Comparison of ENCODE assay signal across 11 cellular contexts in the genomic region with DNA sequence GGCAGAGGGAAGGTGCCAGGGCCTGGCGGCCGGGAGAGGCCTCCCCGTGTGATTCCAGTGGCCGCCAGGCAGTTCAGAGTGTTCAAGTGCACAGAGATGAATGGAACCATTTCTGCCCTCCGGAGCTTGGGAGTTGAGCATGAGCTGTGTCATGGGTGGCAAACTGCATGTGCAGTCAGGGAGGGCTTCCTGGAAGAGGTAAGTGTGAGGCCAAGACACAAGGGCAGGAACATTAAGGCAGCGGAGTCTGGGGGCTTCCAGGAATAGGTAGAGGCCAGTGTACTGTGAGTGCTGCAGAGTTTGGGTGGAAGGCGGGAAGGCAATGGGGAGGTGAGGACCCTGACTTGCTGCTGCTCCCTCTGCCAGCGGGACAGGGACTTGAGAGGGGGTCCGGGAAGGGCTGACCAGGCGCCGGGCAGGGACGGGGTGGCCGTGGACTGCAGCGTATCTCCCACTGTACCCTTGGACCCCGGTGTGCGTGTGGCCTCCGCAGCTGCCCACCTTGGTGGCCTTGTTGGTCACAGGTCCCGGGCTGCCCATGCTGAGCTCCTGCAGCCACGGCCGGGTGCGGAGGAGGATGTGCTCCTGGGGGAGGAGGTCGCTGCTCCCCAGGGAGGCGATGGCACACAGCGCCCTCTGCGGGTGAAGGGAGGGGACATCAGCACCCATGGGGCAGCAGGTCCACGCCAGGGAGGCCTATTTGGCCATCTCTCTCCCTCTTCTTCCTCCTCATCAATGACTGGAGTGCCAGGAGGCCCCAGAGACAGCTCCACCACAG. TPM values are rescaled to one million over a fixed set of nuclear protein-coding genes. Genes with fewer than 3 reads are reported as not detected.
A peak's percentile ranks its signal among the peaks of the same experiment; 100 is the strongest.
DNase-seq lines count a peak whose midpoint lies in the region; ATAC-seq, FAIRE-seq and TF ChIP-seq lines count a peak whose summit lies in the region.
"Had no signal": no experiment of that assay in that cellular context is flagged by ENCODE, and none has a peak within 500 bp of the region (broad histone marks: within the 10 kb centered on the region; RNA-seq: fewer than 3 reads in every experiment).

No MANE protein-coding gene starts in this region.

- no TSS peak for BruUV-seq in HepG2 (replicated peaks; lab: Mats Ljungman, UMichigan)

- TF ChIP-seq EP300 in HepG2 (IDR thresholded peaks at IDR 0.05; ENCODE audit: low read depth in 2 of 2, low read length in 2 of 2) (no peak), HepG2 (CRISPR knock-in tag; IDR thresholded peaks at IDR 0.05; ENCODE audit: borderline replicate concordance) (no peak)

- ATAC-seq in HepG2: peak; percentile 52
- ATAC-seq in HG02970 (IDR thresholded peaks at IDR 0.05; ENCODE audit: low FRiP score, unreplicated experiment): no peak

- no peaks in the 10 kb centered on the region for H3K27me3 ChIP-seq in HepG2 (ENCODE audit: control insufficient read depth in 1 of 2, insufficient read depth in 2 of 2, low read length in 2 of 2)
- H3K27me3 ChIP-seq: testis had no signal

- in situ Hi-C loops in astrocyte of the spinal cord (cut with HindIII; ENCODE audit: low sequenced_read_pairs): no loop called here
- in situ Hi-C loops in HepG2 (cut with HindIII; ENCODE audit: extremely low pct_ligation_motif_present, low pct_unique_long_range_greater_than_20kb): no loop called here

- H3K4me3 ChIP-seq in astrocyte of the spinal cord (ENCODE audit: low read depth, low read length) (no peak overlapping the region), HepG2 (replicated peaks in 1 of 3; ENCODE audit: insufficient read depth in 1 of 3, low read depth in 2 of 3, low read length in 3 of 3) (no peak overlapping the region)
- H3K4me3 ChIP-seq: testis had no signal

- H3K4me1 ChIP-seq in HepG2 (ENCODE audit: insufficient read depth, low read length): peaks cover 13% of the 10 kb centered on the region

- no peak overlapping the region for H3K27ac ChIP-seq in HepG2 (ENCODE audit: extremely low read length, insufficient read depth, low read length)
- H3K27ac ChIP-seq: testis had no signal

- H3K9me3 ChIP-seq in HepG2 (ENCODE audit: low read length): no peaks in the 10 kb centered on the region
- H3K9me3 ChIP-seq: testis had no signal

- TF ChIP-seq POLR2A in HepG2 (IDR thresholded peaks at IDR 0.05; ENCODE audit: insufficient read depth in 1 of 2, low read depth in 2 of 2, low read length in 2 of 2): no peak

- H3K9ac ChIP-seq in HepG2 (ENCODE audit: insufficient read depth, low read depth, low read length): no peak overlapping the region

- 98% methylated on average over 20 of the region's 26 CpGs for WGBS in HepG2 (ENCODE audit: low lambda C conversion rate)

- intact Hi-C loops in HepG2 (cut with micrococcal nuclease; ENCODE audit: unreplicated experiment): no loop called here

- no peak overlapping the region for H3K4me2 ChIP-seq in HepG2 (ENCODE audit: low read depth, low read length)

- peaks cover 25 to 32% of the 10 kb centered on the region in 2 experiments; a peak in 4 of 5 replicates for H3K36me3 ChIP-seq in HepG2 (replicated peaks in 1 of 2; ENCODE audit: control insufficient read depth in 1 of 2, insufficient read depth in 2 of 2, low read length in 2 of 2)

- no peak overlapping the region for H2AFZ ChIP-seq in HepG2 (ENCODE audit: low read length)

- no peaks in the 10 kb centered on the region for H4K20me1 ChIP-seq in HepG2 (ENCODE audit: insufficient read depth, low read length)

- peak; percentile 68 for TF ChIP-seq RAD21 in HepG2 (CRISPR knock-in tag; IDR thresholded peaks at IDR 0.05)

- FAIRE-seq in HepG2 (lab: Jason Lieb, UNC) (no peak), frontal cortex (lab: Jason Lieb, UNC) (no peak)

- TF ChIP-seq CTCF in astrocyte of the spinal cord (IDR thresholded peaks at IDR 0.05; ENCODE audit: low read depth, low read length) (peak; percentile 41), HepG2 (CRISPR knock-in tag; IDR thresholded peaks at IDR 0.05) (peak; percentile 90)

- no peaks in the 10 kb centered on the region for H3K79me2 ChIP-seq in HepG2 (ENCODE audit: insufficient read depth, low read length)

- DNase-seq in COLO668 (lab: John Stamatoyannopoulos, UW; ENCODE audit: unreplicated experiment) (peak; percentile 10), HEK293T (ENCODE audit: extremely low spot score) (peak; percentile 63), astrocyte of the spinal cord (ENCODE audit: low read depth, low spot score) (no peak), HepG2 (ENCODE audit: low spot score) (no peak), NCI-H187 (lab: John Stamatoyannopoulos, UW) (no peak), putamen (ENCODE audit: low spot score) (no peak), frontal cortex (ENCODE audit: low spot score in 2 of 2) (no peak)
- DNase-seq: activated CD8-positive, alpha-beta memory T cell treated with anti-CD3 and anti-CD28 coated beads, Interleukin-2, amount 50 U/mL, for 48 hours; islet precursor cell; testis had no signal

- CTCF ChIA-PET in HEK293T (lab: Yijun Ruan, JAX): interaction anchor here (0.6 to 1.4 kb wide), 3 partner anchors 9 to 88 kb away, joined by 3 to 4 read pairs (median 3); a partner anchor contains a TSS
- CTCF ChIA-PET in HepG2 (lab: Yijun Ruan, JAX; ENCODE audit: low intra/inter-chr PET ratio, low total read pairs): interaction anchor here (1.8 kb wide), 1 partner anchor 88 kb away, joined by 12 read pairs; no protein-coding TSS in a partner anchor

- POLR2A ChIA-PET in HEK293T (lab: Yijun Ruan, JAX) (interaction anchor here (2.0 kb wide), 1 partner anchor 9 kb away, joined by 11 read pairs; a partner anchor contains a TSS), HepG2 (lab: Yijun Ruan, JAX) (interaction anchor here (2.9 kb wide), 1 partner anchor 9 kb away, joined by 10 read pairs; a partner anchor contains a TSS)

RNA-seq across cellular contexts. Expression of a gene that starts 7.5 kb away (rescaled TPM):
- total RNA-seq in HepG2 (2016; rRNA removed; fragmentation: Illumina TruSeq; extraction: Trizol) (11.1 and 16.8 TPM in 2 replicates), frontal cortex (13.0 TPM)
- 2.2 and 3.5 TPM in 2 replicates for total RNA-seq in HepG2 (2016; cell fraction: cytosol; rRNA removed; fragmentation: Illumina TruSeq; extraction: Trizol; ENCODE audit: low read depth)
- 8.4 and 18.4 TPM in 2 replicates for total RNA-seq in HepG2 (2016; cell fraction: insoluble cytoplasmic fraction; rRNA removed; fragmentation: Illumina TruSeq; extraction: Trizol)
- total RNA-seq in HepG2 (2016; cell fraction: membrane; rRNA removed; fragmentation: Illumina TruSeq; extraction: Trizol): 5.8 and 6.2 TPM in 2 replicates
- total RNA-seq in HepG2 (2016; cell fraction: nucleus; rRNA removed; fragmentation: Illumina TruSeq; extraction: Trizol): 10.7 and 12.3 TPM in 2 replicates
- polyA plus RNA-seq in HepG2 (2011; rRNA removed): 5.0 and 5.6 TPM in 2 replicates
- polyA plus RNA-seq in HepG2 (2011; cell fraction: cytosol; rRNA removed): 3.0 and 5.8 TPM in 2 replicates
- polyA plus RNA-seq in HepG2 (2011; cell fraction: nucleus; rRNA removed): 31.7 and 46.2 TPM in 2 replicates
- polyA plus RNA-seq in HepG2 (2012): 6.3 and 6.8 TPM in 2 replicates
- polyA plus RNA-seq in HepG2 (2016; cell fraction: cytosol; fragmentation: Illumina TruSeq; extraction: Trizol; ENCODE audit: low read depth): 2.7 and 3.3 TPM in 2 replicates
- polyA plus RNA-seq in HepG2 (2016; cell fraction: insoluble cytoplasmic fraction; fragmentation: Illumina TruSeq; extraction: Trizol; ENCODE audit: low read depth): 11.8 and 13.5 TPM in 2 replicates
- 4.3 and 4.6 TPM in 2 replicates for polyA plus RNA-seq in HepG2 (2016; cell fraction: membrane; fragmentation: Illumina TruSeq; extraction: Trizol; ENCODE audit: low read depth)
- polyA plus RNA-seq in HepG2 (2016; cell fraction: nucleus; fragmentation: Illumina TruSeq; extraction: Trizol; ENCODE audit: insufficient read depth, low read depth): 35.7 and 41.4 TPM in 2 replicates
- polyA minus RNA-seq in HepG2 (2011; rRNA and poly(A)+ RNA removed; ENCODE audit: low replicate concordance): 4.8 and 5.8 TPM in 2 replicates
- 3.0 and 4.2 TPM in 2 replicates for polyA minus RNA-seq in HepG2 (2011; cell fraction: cytosol; rRNA and poly(A)+ RNA removed)
- polyA minus RNA-seq in HepG2 (2011; cell fraction: nucleus; rRNA and poly(A)+ RNA removed): 7.6 and 8.0 TPM in 2 replicates

RNA-seq across cellular contexts. Expression of a gene that starts 8.6 kb away (rescaled TPM):
- total RNA-seq in HepG2 (2016; rRNA removed; fragmentation: Illumina TruSeq; extraction: Trizol) (8.5 and 18.8 TPM in 2 replicates), frontal cortex (7.3 TPM)
- 5.0 and 7.5 TPM in 2 replicates for total RNA-seq in HepG2 (2016; cell fraction: cytosol; rRNA removed; fragmentation: Illumina TruSeq; extraction: Trizol; ENCODE audit: low read depth)
- 7.1 and 20.3 TPM in 2 replicates for total RNA-seq in HepG2 (2016; cell fraction: insoluble cytoplasmic fraction; rRNA removed; fragmentation: Illumina TruSeq; extraction: Trizol)
- 7.0 and 8.1 TPM in 2 replicates for total RNA-seq in HepG2 (2016; cell fraction: membrane; rRNA removed; fragmentation: Illumina TruSeq; extraction: Trizol)
- 24.5 and 27.8 TPM in 2 replicates for total RNA-seq in HepG2 (2016; cell fraction: nucleus; rRNA removed; fragmentation: Illumina TruSeq; extraction: Trizol)
- 16.1 and 19.7 TPM in 2 replicates for polyA plus RNA-seq in HepG2 (2011; rRNA removed)
- 4.0 and 8.2 TPM in 2 replicates for polyA plus RNA-seq in HepG2 (2011; cell fraction: cytosol; rRNA removed)
- 328 and 418 TPM in 2 replicates for polyA plus RNA-seq in HepG2 (2011; cell fraction: nucleus; rRNA removed)
- polyA plus RNA-seq in HepG2 (2012): 9.5 and 16.4 TPM in 2 replicates
- 2.4 and 2.5 TPM in 2 replicates for polyA plus RNA-seq in HepG2 (2016; cell fraction: cytosol; fragmentation: Illumina TruSeq; extraction: Trizol; ENCODE audit: low read depth)
- 6.3 and 9.9 TPM in 2 replicates for polyA plus RNA-seq in HepG2 (2016; cell fraction: insoluble cytoplasmic fraction; fragmentation: Illumina TruSeq; extraction: Trizol; ENCODE audit: low read depth)
- 4.3 and 6.0 TPM in 2 replicates for polyA plus RNA-seq in HepG2 (2016; cell fraction: membrane; fragmentation: Illumina TruSeq; extraction: Trizol; ENCODE audit: low read depth)
- 90.2 and 98.6 TPM in 2 replicates for polyA plus RNA-seq in HepG2 (2016; cell fraction: nucleus; fragmentation: Illumina TruSeq; extraction: Trizol; ENCODE audit: insufficient read depth, low read depth)
- polyA minus RNA-seq in HepG2 (2011; rRNA and poly(A)+ RNA removed; ENCODE audit: low replicate concordance): 14.1 and 21.0 TPM in 2 replicates
- polyA minus RNA-seq in HepG2 (2011; cell fraction: cytosol; rRNA and poly(A)+ RNA removed): 3.4 and 3.7 TPM in 2 replicates
- polyA minus RNA-seq in HepG2 (2011; cell fraction: nucleus; rRNA and poly(A)+ RNA removed): 39.0 and 47.9 TPM in 2 replicates

RNA-seq across cellular contexts. Expression of a gene that starts 8.9 kb away (rescaled TPM):
- total RNA-seq in HepG2 (2016; rRNA removed; fragmentation: Illumina TruSeq; extraction: Trizol): 213 and 233 TPM in 2 replicates
- 565 and 636 TPM in 2 replicates for total RNA-seq in HepG2 (2016; cell fraction: cytosol; rRNA removed; fragmentation: Illumina TruSeq; extraction: Trizol; ENCODE audit: low read depth)
- total RNA-seq in HepG2 (2016; cell fraction: insoluble cytoplasmic fraction; rRNA removed; fragmentation: Illumina TruSeq; extraction: Trizol): 209 and 214 TPM in 2 replicates
- total RNA-seq in HepG2 (2016; cell fraction: membrane; rRNA removed; fragmentation: Illumina TruSeq; extraction: Trizol): 441 and 487 TPM in 2 replicates
- 99.9 and 114 TPM in 2 replicates for total RNA-seq in HepG2 (2016; cell fraction: nucleus; rRNA removed; fragmentation: Illumina TruSeq; extraction: Trizol)
- 62.4 and 75.6 TPM in 2 replicates for polyA plus RNA-seq in HepG2 (2011; rRNA removed)
- polyA plus RNA-seq in HepG2 (2011; cell fraction: cytosol; rRNA removed): 52.0 and 67.0 TPM in 2 replicates
- 67.0 and 99.7 TPM in 2 replicates for polyA plus RNA-seq in HepG2 (2011; cell fraction: nucleus; rRNA removed)
- polyA plus RNA-seq in HepG2 (2012): 74.7 and 106 TPM in 2 replicates
- 562 and 639 TPM in 2 replicates for polyA plus RNA-seq in HepG2 (2016; cell fraction: cytosol; fragmentation: Illumina TruSeq; extraction: Trizol; ENCODE audit: low read depth)
- 170 and 188 TPM in 2 replicates for polyA plus RNA-seq in HepG2 (2016; cell fraction: insoluble cytoplasmic fraction; fragmentation: Illumina TruSeq; extraction: Trizol; ENCODE audit: low read depth)
- polyA plus RNA-seq in HepG2 (2016; cell fraction: membrane; fragmentation: Illumina TruSeq; extraction: Trizol; ENCODE audit: low read depth): 357 and 397 TPM in 2 replicates
- 180 and 208 TPM in 2 replicates for polyA plus RNA-seq in HepG2 (2016; cell fraction: nucleus; fragmentation: Illumina TruSeq; extraction: Trizol; ENCODE audit: insufficient read depth, low read depth)
- 13.6 and 21.7 TPM in 2 replicates for polyA minus RNA-seq in HepG2 (2011; rRNA and poly(A)+ RNA removed; ENCODE audit: low replicate concordance)
- polyA minus RNA-seq in HepG2 (2011; cell fraction: cytosol; rRNA and poly(A)+ RNA removed): 4.9 and 8.2 TPM in 2 replicates
- polyA minus RNA-seq in HepG2 (2011; cell fraction: nucleus; rRNA and poly(A)+ RNA removed): 26.2 and 31.2 TPM in 2 replicates
- total RNA-seq in frontal cortex: 5.7 TPM

Comparison
In these comparisons a context has a peak if more than half of its experiments do, and no peak if none do; other contexts are left out.
1. DNase-seq: peak in COLO668 (single experiment) and HEK293T (single experiment); none in astrocyte of the spinal cord (single experiment), HepG2 (single experiment), NCI-H187 (0 of 2), putamen (single experiment) and frontal cortex (0 of 2).
2. RNA of a gene that starts 8.9 kb away (total RNA-seq): 99.9 to 636 TPM in HepG2; 5.7 TPM in frontal cortex (single experiment); every median in the first group is over 10 times any median in the second.